16 cellular contexts compared by ENCODE assay signal in genomic region chr9:117224676-117225075, GRCh38.
A peak's percentile ranks its signal among the peaks of the same experiment; 100 is the strongest.
DNase-seq lines count a peak whose midpoint lies in the region; TF ChIP-seq lines count a peak whose summit lies in the region.
"Had no signal": no experiment of that assay in that cellular context is flagged by ENCODE, and none has a peak within 500 bp of the region (broad histone marks: within the 10 kb centered on the region; RNA-seq: fewer than 3 reads in every experiment).

No MANE protein-coding gene starts in this region.

- no peak for TF ChIP-seq EP300 in esophagus muscularis mucosa (IDR thresholded peaks at IDR 0.05)

- H3K27ac Mint-ChIP-seq in immature natural killer cell, result no peak overlapping the region
- H3K27ac Mint-ChIP-seq: activated T-helper 1 cell treated with anti-CD3 and anti-CD28 coated beads, Interleukin-12 subunit alpha, Interleukin-12 subunit beta, Interleukin-2, Interleukin-4 antibody, amounts not matched to agents 30 ng/mL and 10 ng/mL and 1 ng/mL, durations not matched to agents 14 hours and 24 hours and 36 hours; naive B cell had no signal

- WGBS in esophagus muscularis mucosa, result 80% methylated on average over 4 of the region's 4 CpGs

- no peak for TF ChIP-seq CTCF in esophagus muscularis mucosa (IDR thresholded peaks at IDR 0.05)

- intact Hi-C loops in esophagus muscularis mucosa (cut with DNase I), result no loop called here

- no peaks in the 10 kb centered on the region for H3K27me3 ChIP-seq in esophagus muscularis mucosa
- H3K27me3 ChIP-seq: colonic mucosa, left lung, tibial artery had no signal

- H3K4me3 ChIP-seq in esophagus muscularis mucosa, result no peak overlapping the region
- H3K4me3 ChIP-seq: colonic mucosa, left lung, tibial artery had no signal

- H3K27ac ChIP-seq in esophagus muscularis mucosa (replicated peaks in 1 of 4), result no peak overlapping the region
- H3K27ac ChIP-seq: colonic mucosa, left lung, tibial artery had no signal

- peaks cover 0 to 14% (median under 1%) of the 10 kb centered on the region in 6 donors for H3K9me3 Mint-ChIP-seq in immature natural killer cell
- H3K9me3 Mint-ChIP-seq: activated T-helper 1 cell treated with anti-CD3 and anti-CD28 coated beads, Interleukin-12 subunit alpha, Interleukin-12 subunit beta, Interleukin-2, Interleukin-4 antibody, amounts not matched to agents 30 ng/mL and 10 ng/mL and 1 ng/mL, durations not matched to agents 14 hours and 24 hours and 36 hours had no signal

- H3K4me3 Mint-ChIP-seq in immature natural killer cell, result no peak overlapping the region
- H3K4me3 Mint-ChIP-seq: activated T-helper 1 cell treated with anti-CD3 and anti-CD28 coated beads, Interleukin-12 subunit alpha, Interleukin-12 subunit beta, Interleukin-2, Interleukin-4 antibody, amounts not matched to agents 30 ng/mL and 10 ng/mL and 1 ng/mL, durations not matched to agents 14 hours and 24 hours and 36 hours; naive B cell had no signal

- peaks cover 0 to 4% (median 2%) of the 10 kb centered on the region in 3 donors for H3K27me3 Mint-ChIP-seq in immature natural killer cell (ENCODE audit: low read depth in 3 of 3)
- H3K27me3 Mint-ChIP-seq: naive B cell had no signal

- no peaks in the 10 kb centered on the region for H3K4me1 ChIP-seq in esophagus muscularis mucosa
- H3K4me1 ChIP-seq: colonic mucosa, left lung, tibial artery had no signal

- H3K36me3 Mint-ChIP-seq in immature natural killer cell, result no peaks in the 10 kb centered on the region
- H3K36me3 Mint-ChIP-seq: naive B cell had no signal

- H3K36me3 ChIP-seq in esophagus muscularis mucosa, result no peaks in the 10 kb centered on the region
- H3K36me3 ChIP-seq: colonic mucosa, left lung, tibial artery had no signal

- H3K4me1 Mint-ChIP-seq in immature natural killer cell, result no peaks in the 10 kb centered on the region
- H3K4me1 Mint-ChIP-seq: naive B cell had no signal

- no peak for TF ChIP-seq POLR2A in esophagus muscularis mucosa (IDR thresholded peaks at IDR 0.05; ENCODE audit: low read depth)

- DNase-seq in DMS53 treated with DMSO at 0.1 percent for 48 hours (lab: John Stamatoyannopoulos, UW; ENCODE audit: unreplicated experiment) (peak; percentile 70), NCI-H1417 (lab: John Stamatoyannopoulos, UW) (peak; percentile 13 to 95 (median 83)), NCI-H524 treated with DMSO at 0.1 percent for 48 hours (lab: John Stamatoyannopoulos, UW) (peak; percentile 97), esophagus muscularis mucosa (ENCODE audit: extremely low spot score) (peak; percentile 29), immature natural killer cell (no peak), RKO (ENCODE audit: low spot score) (no peak), NOMO-1 treated with dmso at 0.1 percent for 144 hours (lab: John Stamatoyannopoulos, UW; ENCODE audit: unreplicated experiment) (no peak), epidermal melanocyte (ENCODE audit: insufficient read length, low spot score) (no peak)
- DNase-seq: activated CD4-positive, alpha-beta T cell treated with anti-CD3 and anti-CD28 coated beads, Interleukin-2, amount 50 U/mL, for 48 hours; amygdala; colonic mucosa; left lung; naive B cell; SIG-M5; tibial artery had no signal

- H3K9me3 ChIP-seq in esophagus muscularis mucosa, result no peaks in the 10 kb centered on the region
- H3K9me3 ChIP-seq: colonic mucosa, left lung, tibial artery had no signal

Comparison
In these comparisons a context has a peak if more than half of its experiments do, and no peak if none do; other contexts are left out.
1. DNase-seq: peak in DMS53 treated with DMSO at 0.1 percent for 48 hours (single experiment), NCI-H1417 (3 of 3), NCI-H524 treated with DMSO at 0.1 percent for 48 hours (single experiment) and esophagus muscularis mucosa (single experiment); none in immature natural killer cell (0 of 3), RKO (single experiment), NOMO-1 treated with dmso at 0.1 percent for 144 hours (single experiment) and epidermal melanocyte (single experiment).